9 cellular contexts compared by ENCODE assay signal in the genomic region with DNA sequence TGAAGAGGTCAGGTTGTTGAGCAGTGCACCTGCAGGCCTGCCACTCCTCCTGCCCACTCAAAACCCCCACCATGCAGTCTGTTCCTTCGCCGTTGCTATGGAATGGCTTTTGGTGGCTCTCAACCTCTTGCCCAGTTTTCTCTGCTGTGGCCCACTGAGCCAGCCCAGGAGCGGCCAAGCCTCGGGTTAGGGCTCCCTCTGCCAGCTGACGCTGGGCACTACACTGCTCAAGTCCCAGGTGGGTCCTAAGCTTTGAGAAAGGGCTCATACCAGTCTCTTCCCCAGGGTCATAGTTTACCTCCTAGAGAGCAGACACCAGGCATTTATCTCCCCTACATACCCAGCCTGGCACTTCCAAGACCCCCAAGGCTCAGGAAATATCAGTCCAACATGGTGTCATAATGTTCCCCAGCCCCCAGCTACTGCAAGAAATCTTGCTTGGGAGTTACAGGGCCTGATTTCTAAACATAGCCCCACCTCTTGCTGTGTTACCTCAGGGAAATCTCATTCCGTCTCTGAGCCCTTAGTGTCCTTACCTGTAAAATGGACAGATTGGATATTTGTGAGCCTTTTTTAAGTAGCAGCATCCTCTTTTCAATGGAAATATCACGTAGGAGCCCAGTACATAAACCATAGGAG. TPM values are rescaled to one million over a fixed set of nuclear protein-coding genes. Genes with fewer than 3 reads are reported as not detected.
DNase-seq lines count a peak whose midpoint lies in the region; ATAC-seq and TF ChIP-seq lines count a peak whose summit lies in the region.
"Had no signal": no experiment of that assay in that cellular context is flagged by ENCODE, and none has a peak within 500 bp of the region (broad histone marks: within the 10 kb centered on the region; RNA-seq: fewer than 3 reads in every experiment).

No MANE protein-coding gene starts in this region.

- TF ChIP-seq POLR2A in right lobe of liver (IDR thresholded peaks at IDR 0.05) (no peak), tibial nerve (IDR thresholded peaks at IDR 0.05) (no peak)

- peak; percentile 68 to 80 for DNase-seq in Caco-2
- DNase-seq in GM19238 (ENCODE audit: insufficient read length, low spot score) = peak; percentile 62
- DNase-seq in HuH-7 (ENCODE audit: low spot score) = peak; percentile 87
- DNase-seq in SHP77 treated with DMSO at 0.1 percent for 48 hours (lab: John Stamatoyannopoulos, UW) = peak; percentile 82
- peak; percentile 32 for DNase-seq in colonic mucosa
- peak; percentile 53 to 65 (median 57) for DNase-seq in right lobe of liver
- peak in 1 of 2 donors; percentile 33 for DNase-seq in tibial nerve (ENCODE audit: low spot score in 2 of 2)

- ATAC-seq in right lobe of liver (peak; percentile 71 to 89 (median 77)), GM21447 (IDR thresholded peaks at IDR 0.05; ENCODE audit: unreplicated experiment) (no peak)

- TF ChIP-seq EP300 in tibial nerve (IDR thresholded peaks at IDR 0.05) = no peak

- WGBS in right lobe of liver (ENCODE audit: insufficient coverage, low coverage, low lambda C conversion rate, missing lambda C conversion rate) = 81% methylated on average over 2 of the region's 7 CpGs
- WGBS in tibial nerve, 2 donors = 43 to 47% methylated on average over 6 to 7 of the region's 7 CpGs

- H3K9me3 ChIP-seq in Caco-2 (no peaks in the 10 kb centered on the region), colonic mucosa (no peaks in the 10 kb centered on the region), right lobe of liver (no peaks in the 10 kb centered on the region), tibial nerve (no peaks in the 10 kb centered on the region)
- H3K9me3 ChIP-seq: neutrophil had no signal

- H3K4me1 ChIP-seq in Caco-2 = no peaks in the 10 kb centered on the region
- H3K4me1 ChIP-seq in colonic mucosa = no peaks in the 10 kb centered on the region
- H3K4me1 ChIP-seq in right lobe of liver = no peaks in the 10 kb centered on the region
- H3K4me1 ChIP-seq in tibial nerve = peaks cover 0 to 7% (median 0%) of the 10 kb centered on the region in 4 donors

- no peaks in the 10 kb centered on the region for H3K4me1 Mint-ChIP-seq in Caco-2 (ENCODE audit: low read depth, unreplicated experiment)

- peak; percentile 91 to 95 for TF ChIP-seq CTCF in Caco-2 (IDR thresholded peaks at IDR 0.05; ENCODE audit: insufficient read depth in 1 of 2, low read depth in 1 of 2, low read length in 1 of 2, severe bottlenecking in 1 of 2, unreplicated experiment in 1 of 2)
- TF ChIP-seq CTCF in colonic mucosa (IDR thresholded peaks at IDR 0.05) = peak; percentile 42
- TF ChIP-seq CTCF in right lobe of liver (IDR thresholded peaks at IDR 0.05) = peak; percentile 53 to 68 (median 57)
- peak; percentile 42 to 80 (median 67) for TF ChIP-seq CTCF in tibial nerve (IDR thresholded peaks at IDR 0.05)

- BruUV-seq in Caco-2 (replicated peaks; lab: Mats Ljungman, UMichigan) = no TSS peak

- no peaks in the 10 kb centered on the region for H3K27me3 ChIP-seq in Caco-2 (replicated peaks; ENCODE audit: control insufficient read depth, insufficient read depth, low read length)
- no peaks in the 10 kb centered on the region for H3K27me3 ChIP-seq in colonic mucosa
- no peaks in the 10 kb centered on the region for H3K27me3 ChIP-seq in right lobe of liver
- no peaks in the 10 kb centered on the region for H3K27me3 ChIP-seq in tibial nerve
- H3K27me3 ChIP-seq: neutrophil had no signal

- H3K9me3 Mint-ChIP-seq in Caco-2 (ENCODE audit: unreplicated experiment) = no peaks in the 10 kb centered on the region

- H3K27ac ChIP-seq in colonic mucosa (no peak overlapping the region), right lobe of liver (no peak overlapping the region), tibial nerve (no peak overlapping the region)
- H3K27ac ChIP-seq: neutrophil had no signal

- H3K27me3 Mint-ChIP-seq in Caco-2 (ENCODE audit: insufficient read depth, unreplicated experiment) = no peaks in the 10 kb centered on the region

- intact Hi-C loops in Caco-2 (cut with micrococcal nuclease; ENCODE audit: unreplicated experiment) = loop anchor here (1.0 kb wide), 3 partner anchors 21 to 139 kb away; no protein-coding TSS in a partner anchor
- intact Hi-C loops in colonic mucosa (cut with DNase I) = loop anchor here (5.0 kb wide), 1 partner anchor 134 kb away; no protein-coding TSS in a partner anchor
- intact Hi-C loops in right lobe of liver (cut with DNase I) = loop anchor here in 1 of 2 donors (5.0 kb wide), 1 partner anchor 139 kb away; no protein-coding TSS in a partner anchor

- POLR2A ChIA-PET in Caco-2 (lab: Charles Lee) = no interaction called here

- no peaks in the 10 kb centered on the region for H3K36me3 Mint-ChIP-seq in Caco-2 (ENCODE audit: insufficient read depth, unreplicated experiment)

- H3K36me3 ChIP-seq in Caco-2 (ENCODE audit: control insufficient read depth, insufficient read depth, low read length) (no peaks in the 10 kb centered on the region), colonic mucosa (no peaks in the 10 kb centered on the region), right lobe of liver (no peaks in the 10 kb centered on the region), tibial nerve (no peaks in the 10 kb centered on the region)
- H3K36me3 ChIP-seq: neutrophil had no signal

- no peak overlapping the region for H3K4me3 Mint-ChIP-seq in Caco-2 (ENCODE audit: unreplicated experiment)

- CTCF ChIA-PET in Caco-2 (lab: Charles Lee) = interaction anchor here (0.6 to 3.4 kb wide), 12 partner anchors 9 to 545 kb away, joined by 3 to 26 read pairs (median 5); no protein-coding TSS in a partner anchor

- H3K4me3 ChIP-seq in Caco-2 (ENCODE audit: low read depth, low read length) (no peak overlapping the region), colonic mucosa (no peak overlapping the region), right lobe of liver (no peak overlapping the region), tibial nerve (no peak overlapping the region)

- no peak overlapping the region for H3K9ac ChIP-seq in colonic mucosa (ENCODE audit: low read depth in 2 of 2, low read length in 2 of 2)

- H3K27ac Mint-ChIP-seq in Caco-2 (ENCODE audit: unreplicated experiment) = no peak overlapping the region

RNA-seq across cellular contexts. Expression of gene TSPAN11, which starts 59.4 kb away (rescaled TPM):
- total RNA-seq in Caco-2 (2022) (not detected in 2 replicates), colonic mucosa (1 to 10 TPM; 1.3 to 8.2 TPM), right lobe of liver (under 1 TPM; 0.31 to 1.00 (median 0.60) TPM), tibial nerve (10 to 100 TPM; 10.7 to 30.6 (median 18.3) TPM)

Comparison
In these comparisons a context has a peak if more than half of its experiments do, and no peak if none do; other contexts are left out.
1. CTCF ChIP-seq: peak in every context shown above with its lines; median percentile 93 in Caco-2; 67 in tibial nerve; 57 in right lobe of liver; 42 in colonic mucosa.